Comparison of ENCODE assay signal across 30 cellular contexts in the genomic region with DNA sequence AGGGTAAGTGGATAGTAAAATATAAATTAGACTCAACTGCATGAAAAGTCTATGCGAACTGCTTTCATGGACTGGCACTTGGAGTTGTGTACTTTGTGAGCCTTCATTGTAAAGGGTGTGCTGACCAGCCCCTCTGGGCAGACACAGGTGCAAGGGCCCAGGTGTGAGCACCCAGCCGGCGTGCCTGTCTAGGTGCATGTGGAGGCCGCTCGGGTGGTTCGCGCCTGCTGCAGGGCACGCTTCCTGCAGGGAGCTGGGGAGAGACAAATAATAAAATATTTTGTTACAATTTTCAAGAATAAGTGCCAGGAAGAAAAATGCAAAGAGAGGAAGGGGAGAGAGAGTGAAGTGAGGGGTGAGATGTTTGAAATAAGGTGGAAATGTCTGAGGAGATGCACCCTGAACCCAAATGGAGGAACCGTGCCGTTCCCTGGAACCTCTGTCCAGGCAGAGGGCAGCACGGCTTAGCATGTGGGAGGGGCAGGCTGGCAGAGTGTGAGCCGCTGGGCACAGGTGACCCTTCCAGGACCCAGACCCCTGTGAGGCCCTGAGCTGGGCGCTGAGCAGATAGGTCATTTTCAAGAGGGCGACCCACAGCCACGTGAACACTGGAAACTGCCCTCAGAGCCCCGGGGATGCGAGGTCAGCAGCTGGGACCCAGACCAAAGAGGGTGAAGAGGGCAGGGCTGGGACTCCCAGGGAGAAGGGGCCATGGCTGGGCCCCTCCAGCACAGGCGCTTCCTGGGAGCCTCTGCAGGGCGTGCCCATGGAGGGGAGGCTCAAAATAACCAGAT. TPM values are rescaled to one million over a fixed set of nuclear protein-coding genes. Genes with fewer than 3 reads are reported as not detected.
"Had no signal": no experiment of that assay in that cellular context is flagged by ENCODE, and none has a peak within 500 bp of the region (broad histone marks: within the 10 kb centered on the region; RNA-seq: fewer than 3 reads in every experiment).

No MANE protein-coding gene starts in this region.

- H3K4me1 ChIP-seq: esophagus muscularis mucosa, foreskin keratinocyte, gastroesophageal sphincter, heart left ventricle, left lung, prostate gland, right atrium auricular region, tibial nerve, vagina had no signal

- H3K27ac ChIP-seq: coronary artery, esophagus muscularis mucosa, foreskin keratinocyte, gastroesophageal sphincter, heart left ventricle, left lung, neural progenitor cell, prostate gland, right atrium auricular region, thoracic aorta, tibial nerve, vagina had no signal

- H3K27me3 Mint-ChIP-seq: naive thymus-derived CD4-positive, alpha-beta T cell had no signal

- H3K9me3 ChIP-seq: esophagus muscularis mucosa, gastroesophageal sphincter, heart left ventricle, left lung, prostate gland, right atrium auricular region, thoracic aorta, tibial nerve, vagina had no signal

- H3K4me3 ChIP-seq: coronary artery, esophagus muscularis mucosa, gastroesophageal sphincter, heart left ventricle, left lung, neural progenitor cell, prostate gland, right atrium auricular region, smooth muscle cell, thoracic aorta, tibial nerve, vagina had no signal

- H3K27me3 ChIP-seq: esophagus muscularis mucosa, foreskin keratinocyte, gastroesophageal sphincter, heart left ventricle, left lung, neural progenitor cell, right atrium auricular region, tibial nerve, vagina had no signal

- H3K27ac Mint-ChIP-seq: mesothelial cell of epicardium; naive thymus-derived CD4-positive, alpha-beta T cell; nephron; neural progenitor cell had no signal

- H3K9me3 Mint-ChIP-seq: mesothelial cell of epicardium; naive thymus-derived CD4-positive, alpha-beta T cell; nephron; neural progenitor cell had no signal

- ATAC-seq: gastroesophageal sphincter; heart left ventricle; left cardiac atrium; left lung; naive thymus-derived CD4-positive, alpha-beta T cell; sciatic nerve had no signal

- FAIRE-seq: endothelial cell of umbilical vein, islet of Langerhans had no signal

- DNase-seq: dermis blood vessel endothelial cell; effector memory CD4-positive, alpha-beta T cell; foreskin keratinocyte; heart left ventricle; hippocampal formation; left cardiac atrium; left lung; mesenchymal stem cell; naive thymus-derived CD4-positive, alpha-beta T cell; nucleus accumbens; stimulated activated CD4-positive, alpha-beta T cell treated with anti-CD3 and anti-CD28 coated beads, Interleukin-12 subunit alpha, Interleukin-12 subunit beta, amount 100 ng/mL, for 4 hours; stimulated activated CD4-positive, alpha-beta T cell treated with anti-CD3 and anti-CD28 coated beads, Interleukin-1b, Interleukin-23, amount 100 ng/mL, for 48 hours; stimulated activated CD4-positive, alpha-beta T cell treated with anti-CD3 and anti-CD28 coated beads, Interleukin-4, amount 100 ng/mL, for 1 hour; stimulated activated CD8-positive, alpha-beta memory T cell treated with anti-CD3 and anti-CD28 coated beads, Interleukin-4, amount 100 ng/mL, for 48 hours; stimulated activated naive CD4-positive, alpha-beta T cell treated with Interleukin-2 at 50 U/mL for 16 hours had no signal

- H2AFZ ChIP-seq: neural progenitor cell had no signal

- H3K4me2 ChIP-seq: neural progenitor cell, smooth muscle cell had no signal

- H3K9ac ChIP-seq: neural progenitor cell had no signal

- H3K4me3 Mint-ChIP-seq: mesothelial cell of epicardium; naive thymus-derived CD4-positive, alpha-beta T cell; nephron; neural progenitor cell had no signal

- H3K36me3 ChIP-seq: neural progenitor cell, prostate gland, thoracic aorta, vagina had no signal

RNA-seq across cellular contexts. Expression of gene RNF32, which starts 28.7 kb away (rescaled TPM):
- total RNA-seq: endothelial cell of umbilical vein, thoracic aorta, vagina had no signal
